1 cellular context compared by ENCODE assay signal in the genomic region with DNA sequence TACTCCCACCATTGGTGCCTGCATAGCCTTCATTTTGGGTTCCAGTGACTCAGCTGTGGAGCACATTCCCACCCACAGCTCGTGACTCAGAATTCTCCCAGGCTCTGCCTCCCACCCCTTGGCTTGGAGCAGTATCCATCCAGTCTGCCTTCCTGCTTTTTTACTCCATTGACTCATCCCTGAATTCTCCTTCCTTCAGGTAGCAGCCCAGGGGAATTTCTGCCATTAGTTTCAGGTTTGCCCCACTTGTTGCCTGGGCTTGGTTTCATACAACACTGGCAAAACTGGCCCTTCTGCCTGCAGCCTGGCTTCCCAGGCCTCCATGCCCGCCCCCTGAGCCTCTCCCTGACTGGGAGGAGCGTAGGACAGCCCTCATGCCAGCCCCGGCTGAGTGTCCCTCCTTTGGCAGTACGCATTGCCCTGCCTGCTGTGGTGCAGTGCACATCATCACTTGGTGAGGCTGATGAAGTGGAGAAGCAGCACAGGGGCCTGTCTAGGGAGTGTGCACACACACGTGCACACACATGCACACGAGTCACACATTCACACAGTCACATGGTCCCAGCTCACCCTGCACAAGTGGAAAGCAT.
TF ChIP-seq lines count a peak whose summit lies in the region.

No MANE protein-coding gene starts in this region.

TF ChIP-seq in WTC11, 78 proteins besides CTCF, POLR2A, EP300 and RAD21 (continued from another document):
- TF ChIP-seq, protein P1, sequence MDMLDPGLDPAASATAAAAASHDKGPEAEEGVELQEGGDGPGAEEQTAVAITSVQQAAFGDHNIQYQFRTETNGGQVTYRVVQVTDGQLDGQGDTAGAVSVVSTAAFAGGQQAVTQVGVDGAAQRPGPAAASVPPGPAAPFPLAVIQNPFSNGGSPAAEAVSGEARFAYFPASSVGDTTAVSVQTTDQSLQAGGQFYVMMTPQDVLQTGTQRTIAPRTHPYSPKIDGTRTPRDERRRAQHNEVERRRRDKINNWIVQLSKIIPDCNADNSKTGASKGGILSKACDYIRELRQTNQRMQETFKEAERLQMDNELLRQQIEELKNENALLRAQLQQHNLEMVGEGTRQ (CRISPR knock-in tag; IDR thresholded peaks at IDR 0.05), result no peak
- no peak for TF ChIP-seq CREM (CRISPR knock-in tag; IDR thresholded peaks at IDR 0.05)
- TF ChIP-seq, protein P2, sequence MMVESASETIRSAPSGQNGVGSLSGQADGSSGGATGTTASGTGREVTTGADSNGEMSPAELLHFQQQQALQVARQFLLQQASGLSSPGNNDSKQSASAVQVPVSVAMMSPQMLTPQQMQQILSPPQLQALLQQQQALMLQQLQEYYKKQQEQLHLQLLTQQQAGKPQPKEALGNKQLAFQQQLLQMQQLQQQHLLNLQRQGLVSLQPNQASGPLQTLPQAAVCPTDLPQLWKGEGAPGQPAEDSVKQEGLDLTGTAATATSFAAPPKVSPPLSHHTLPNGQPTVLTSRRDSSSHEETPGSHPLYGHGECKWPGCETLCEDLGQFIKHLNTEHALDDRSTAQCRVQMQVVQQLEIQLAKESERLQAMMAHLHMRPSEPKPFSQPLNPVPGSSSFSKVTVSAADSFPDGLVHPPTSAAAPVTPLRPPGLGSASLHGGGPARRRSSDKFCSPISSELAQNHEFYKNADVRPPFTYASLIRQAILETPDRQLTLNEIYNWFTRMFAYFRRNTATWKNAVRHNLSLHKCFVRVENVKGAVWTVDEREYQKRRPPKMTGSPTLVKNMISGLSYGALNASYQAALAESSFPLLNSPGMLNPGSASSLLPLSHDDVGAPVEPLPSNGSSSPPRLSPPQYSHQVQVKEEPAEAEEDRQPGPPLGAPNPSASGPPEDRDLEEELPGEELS (CRISPR knock-in tag; IDR thresholded peaks at IDR 0.05), result no peak
